In the genomic region with DNA sequence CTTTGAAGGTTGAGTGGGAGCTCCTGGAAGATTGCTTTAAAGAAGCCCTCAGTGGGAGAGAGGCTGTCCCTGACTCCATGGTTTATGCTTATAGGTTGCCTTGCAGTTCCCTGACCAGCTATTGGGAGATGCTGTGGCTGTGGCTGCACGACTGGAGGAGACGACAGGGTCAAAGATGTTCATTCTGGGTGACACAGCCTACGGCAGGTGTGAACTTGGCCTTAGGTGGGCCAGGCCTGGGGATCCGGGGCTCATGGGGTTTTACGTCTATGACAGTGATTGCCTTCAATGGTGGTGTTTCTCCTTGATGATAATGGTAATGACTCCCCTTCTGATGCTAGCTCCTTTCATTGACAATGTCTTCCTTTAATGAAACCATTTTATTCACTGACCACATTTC, we compare ENCODE assay signal across 8 cellular contexts. TPM values are rescaled to one million over a fixed set of nuclear protein-coding genes. Genes with fewer than 3 reads are reported as not detected.
DNase-seq lines count a peak whose midpoint lies in the region; ATAC-seq, FAIRE-seq and TF ChIP-seq lines count a peak whose summit lies in the region.

No MANE protein-coding gene starts in this region.

- BruUV-seq in Calu3 (replicated peaks; lab: Mats Ljungman, UMichigan) (no TSS peak), endothelial cell of umbilical vein (replicated peaks; lab: Mats Ljungman, UMichigan) (no TSS peak)

- H3K27me3 Mint-ChIP-seq in Calu3 (ENCODE audit: unreplicated experiment): no peaks in the 10 kb centered on the region

- peaks cover 23% of the 10 kb centered on the region for H3K4me1 Mint-ChIP-seq in Calu3 (ENCODE audit: low read depth, unreplicated experiment)

- H4K20me1 ChIP-seq in OCI-LY3 (ENCODE audit: insufficient read depth, low read length): no peaks in the 10 kb centered on the region
- no peaks in the 10 kb centered on the region for H4K20me1 ChIP-seq in endothelial cell of umbilical vein (replicated peaks; ENCODE audit: control insufficient read depth, extremely low read depth, insufficient read depth, low read length)

- peak overlapping the region; percentile 97 for H3K4me3 ChIP-seq in OCI-LY3 (ENCODE audit: low read length)
- peak overlapping the region; percentile 49 to 87 (median 60) for H3K4me3 ChIP-seq in endothelial cell of umbilical vein (replicated peaks in 1 of 3; ENCODE audit: insufficient read depth in 1 of 3, low read depth in 1 of 3, low read length in 3 of 3)
- peak overlapping the region; percentile 74 for H3K4me3 ChIP-seq in ovary

- H3K36me3 ChIP-seq in OCI-LY3 (replicated peaks; ENCODE audit: low read depth, low read length): no peaks in the 10 kb centered on the region
- peaks cover 0 to 14% of the 10 kb centered on the region in 2 experiments for H3K36me3 ChIP-seq in endothelial cell of umbilical vein (ENCODE audit: control insufficient read depth in 2 of 2, extremely low read depth in 1 of 2, insufficient read depth in 2 of 2, low read length in 2 of 2)
- no peaks in the 10 kb centered on the region for H3K36me3 ChIP-seq in ovary

- H3K4me1 ChIP-seq in OCI-LY3 (ENCODE audit: low read length): peaks cover 15% of the 10 kb centered on the region
- H3K4me1 ChIP-seq in endothelial cell of umbilical vein (ENCODE audit: control insufficient read depth, extremely low read depth, insufficient read depth, low read length): peaks cover 12% of the 10 kb centered on the region
- H3K4me1 ChIP-seq in ovary (ENCODE audit: insufficient read depth): peaks cover 10% of the 10 kb centered on the region

- 40 to 49% (median 42%) methylated on average over 5 of the region's 5 CpGs for WGBS in ovary, 3 donors

- H3K79me2 ChIP-seq in OCI-LY3 (ENCODE audit: low read length) (peaks cover 25% of the 10 kb centered on the region), endothelial cell of umbilical vein (ENCODE audit: control insufficient read depth, insufficient read depth, low read length) (peaks cover 11% of the 10 kb centered on the region)

- H3K9ac ChIP-seq in OCI-LY3 (ENCODE audit: low read length): peak overlapping the region; percentile 77
- H3K9ac ChIP-seq in endothelial cell of umbilical vein (replicated peaks; ENCODE audit: extremely low read depth, insufficient read depth, low read length): peak overlapping the region; percentile 26

- no peaks in the 10 kb centered on the region for H3K9me3 Mint-ChIP-seq in Calu3 (ENCODE audit: low read depth, unreplicated experiment)

- POLR2A ChIA-PET in endothelial cell of umbilical vein (lab: Charles Lee) (interaction anchor here (1.4 kb wide), 1 partner anchor 321 kb away, joined by 3 read pairs; a partner anchor contains a TSS), GM10248 (lab: Yijun Ruan, JAX) (interaction anchor here (0.8 kb wide), 1 partner anchor 320 kb away, joined by 3 read pairs; a partner anchor contains a TSS)

- H3K36me3 Mint-ChIP-seq in Calu3 (ENCODE audit: insufficient read depth, unreplicated experiment): peaks cover 45% of the 10 kb centered on the region

- no peak overlapping the region for H2AFZ ChIP-seq in OCI-LY3 (ENCODE audit: low read depth, low read length)
- no peak overlapping the region for H2AFZ ChIP-seq in endothelial cell of umbilical vein (ENCODE audit: low read depth, low read length)

- no peak for ATAC-seq in HG02885 (IDR thresholded peaks at IDR 0.05; ENCODE audit: poor library complexity, unreplicated experiment)

- H3K27me3 ChIP-seq in OCI-LY3 (ENCODE audit: low read depth, low read length) (no peaks in the 10 kb centered on the region), endothelial cell of umbilical vein (ENCODE audit: control insufficient read depth in 2 of 2, insufficient read depth in 2 of 2, low read length in 2 of 2) (no peaks in the 10 kb centered on the region), ovary (no peaks in the 10 kb centered on the region)

- TF ChIP-seq CTCF in Calu3 (IDR thresholded peaks at IDR 0.05; ENCODE audit: unreplicated experiment) (no peak), OCI-LY3 (IDR thresholded peaks at IDR 0.05; ENCODE audit: low read depth, low read length) (no peak), endothelial cell of umbilical vein (IDR thresholded peaks at IDR 0.05; ENCODE audit: extremely low read depth in 1 of 2, insufficient read depth in 1 of 2, low read depth in 1 of 2, low read length in 2 of 2) (no peak), ovary (IDR thresholded peaks at IDR 0.05) (no peak), GM10248 (IDR thresholded peaks at IDR 0.05; ENCODE audit: control extremely low read depth, extremely low read depth, low read depth, missing control alignments) (no peak)

- H3K9me3 ChIP-seq in OCI-LY3 (ENCODE audit: insufficient read depth, low read length): no peaks in the 10 kb centered on the region
- H3K9me3 ChIP-seq in endothelial cell of umbilical vein (replicated peaks; ENCODE audit: control insufficient read depth, insufficient read depth, low read length): no peaks in the 10 kb centered on the region
- no peaks in the 10 kb centered on the region for H3K9me3 ChIP-seq in ovary

- dilution Hi-C loops in endothelial cell of umbilical vein (cut with MboI; ENCODE audit: extremely low pct_ligation_motif_present, low sequenced_read_pairs): no loop called here

- CTCF ChIA-PET in Calu3 (lab: Charles Lee) (interaction anchor here (0.7 to 1.0 kb wide), 3 partner anchors 21 to 1628 kb away, joined by 3 read pairs; no protein-coding TSS in a partner anchor), endothelial cell of umbilical vein (lab: Charles Lee) (interaction anchor here (0.9 to 1.5 kb wide), 2 partner anchors 77 to 207 kb away, joined by 4 to 5 read pairs; no protein-coding TSS in a partner anchor), GM10248 (lab: Yijun Ruan, JAX) (interaction anchor here (0.7 to 4.9 kb wide), 4 partner anchors 20 to 207 kb away, joined by 3 to 21 read pairs (median 6); a partner anchor contains a TSS)

- peak overlapping the region; percentile 98 for H3K4me3 Mint-ChIP-seq in Calu3 (ENCODE audit: low read depth, unreplicated experiment)

- no peaks in the 10 kb centered on the region for H3K9me1 ChIP-seq in endothelial cell of umbilical vein (replicated peaks; ENCODE audit: control insufficient read depth, extremely low read depth, insufficient read depth, low read length)

- peak overlapping the region; percentile 74 for H3K27ac Mint-ChIP-seq in Calu3 (ENCODE audit: unreplicated experiment)

- intact Hi-C loops in Calu3 (cut with micrococcal nuclease; ENCODE audit: unreplicated experiment): no loop called here
- intact Hi-C loops in endothelial cell of umbilical vein (cut with micrococcal nuclease): no loop called here
- intact Hi-C loops in ovary (cut with DNase I): no loop called here

- TF ChIP-seq POLR2A in endothelial cell of umbilical vein (IDR thresholded peaks at IDR 0.05; ENCODE audit: low read depth, low read length) (no peak), ovary (IDR thresholded peaks at IDR 0.05) (no peak)

- no peak for TF ChIP-seq EP300 in ovary (IDR thresholded peaks at IDR 0.05)

- H3K4me2 ChIP-seq in OCI-LY3 (ENCODE audit: low read length) (peak overlapping the region; percentile 93), endothelial cell of umbilical vein (ENCODE audit: insufficient read depth, low read length) (peak overlapping the region; percentile 70)

- FAIRE-seq in endothelial cell of umbilical vein (lab: Jason Lieb, UNC): no peak

- no peak for DNase-seq in Calu3
- DNase-seq in endothelial cell of umbilical vein (ENCODE audit: low read depth, low spot score): no peak
- no peak for DNase-seq in ovary
- DNase-seq in GM10248 (ENCODE audit: extremely low spot score): no peak
- no peak for DNase-seq in ureter (ENCODE audit: low spot score)
- no peak for DNase-seq in HUDEP-2 (lab: John Stamatoyannopoulos, UW; ENCODE audit: unreplicated experiment in 76 of 76)

- H3K27ac ChIP-seq in OCI-LY3 (ENCODE audit: low read length) (no peak overlapping the region), endothelial cell of umbilical vein (ENCODE audit: insufficient read depth, low read depth, low read length) (no peak overlapping the region), ovary (no peak overlapping the region)

RNA-seq across cellular contexts. Expression of a gene that starts 0.7 kb away (rescaled TPM):
- total RNA-seq in Calu3 (2022): 41.2 and 43.3 TPM in 2 replicates
- total RNA-seq in endothelial cell of umbilical vein: 26.6 and 28.1 TPM in 2 replicates
- 59.1 and 59.6 TPM in 2 replicates for polyA plus RNA-seq in endothelial cell of umbilical vein
- polyA plus RNA-seq in endothelial cell of umbilical vein (2011; cell fraction: cytosol; rRNA removed): 34.0 and 36.6 TPM in 2 replicates
- polyA plus RNA-seq in endothelial cell of umbilical vein (2011; cell fraction: nucleus; rRNA removed): 110 and 115 TPM in 2 replicates
- polyA plus RNA-seq in endothelial cell of umbilical vein (2012): 19.2 and 24.4 TPM in 2 replicates
- 36.3 and 47.4 TPM in 2 replicates for polyA minus RNA-seq in endothelial cell of umbilical vein
- polyA minus RNA-seq in endothelial cell of umbilical vein (2011; cell fraction: cytosol; rRNA and poly(A)+ RNA removed): 31.5 TPM
- 28.1 and 35.4 TPM in 2 replicates for polyA minus RNA-seq in endothelial cell of umbilical vein (2011; cell fraction: nucleus; rRNA and poly(A)+ RNA removed)
- 10 to 100 TPM in 6 of 7 donors, 1 to 10 TPM in 1; 7.2 to 27.0 (median 16.2) TPM for total RNA-seq in ovary
- 10 to 100 TPM in 1 of 2 donors, 1 to 10 TPM in 1; 8.5 to 12.7 TPM for polyA plus RNA-seq in ovary
- 32.2 TPM for total RNA-seq in ureter

RNA-seq across cellular contexts. Expression of a gene that starts 4.3 kb away (rescaled TPM):
- 141 and 155 TPM in 2 replicates for total RNA-seq in Calu3 (2022)
- 105 and 110 TPM in 2 replicates for total RNA-seq in endothelial cell of umbilical vein
- 325 and 372 TPM in 2 replicates for polyA plus RNA-seq in endothelial cell of umbilical vein
- 176 and 182 TPM in 2 replicates for polyA plus RNA-seq in endothelial cell of umbilical vein (2011; cell fraction: cytosol; rRNA removed)
- 135 and 137 TPM in 2 replicates for polyA plus RNA-seq in endothelial cell of umbilical vein (2011; cell fraction: nucleus; rRNA removed)
- 71.5 and 78.9 TPM in 2 replicates for polyA plus RNA-seq in endothelial cell of umbilical vein (2012)
- polyA minus RNA-seq in endothelial cell of umbilical vein: 110 and 148 TPM in 2 replicates
- polyA minus RNA-seq in endothelial cell of umbilical vein (2011; cell fraction: cytosol; rRNA and poly(A)+ RNA removed): 104 TPM
- polyA minus RNA-seq in endothelial cell of umbilical vein (2011; cell fraction: nucleus; rRNA and poly(A)+ RNA removed): 28.4 and 32.8 TPM in 2 replicates
- 100 to 1,000 TPM in 1 of 7 donors, 10 to 100 TPM in 6; 46.1 to 108 (median 66.9) TPM for total RNA-seq in ovary
- polyA plus RNA-seq in ovary: 10 to 100 TPM; 74.4 to 76.1 TPM
- total RNA-seq in ureter: 98.3 TPM

RNA-seq across cellular contexts. Expression of a gene that starts 8.5 kb away (rescaled TPM):
- total RNA-seq in Calu3 (2022): 47.1 and 50.9 TPM in 2 replicates
- 77.7 and 80.0 TPM in 2 replicates for total RNA-seq in endothelial cell of umbilical vein
- 103 and 145 TPM in 2 replicates for polyA plus RNA-seq in endothelial cell of umbilical vein
- polyA plus RNA-seq in endothelial cell of umbilical vein (2011; cell fraction: cytosol; rRNA removed): 50.3 and 64.8 TPM in 2 replicates
- 26.6 and 28.8 TPM in 2 replicates for polyA plus RNA-seq in endothelial cell of umbilical vein (2011; cell fraction: nucleus; rRNA removed)
- polyA plus RNA-seq in endothelial cell of umbilical vein (2012): 56.9 and 64.4 TPM in 2 replicates
- 55.0 and 72.4 TPM in 2 replicates for polyA minus RNA-seq in endothelial cell of umbilical vein
- 29.3 TPM for polyA minus RNA-seq in endothelial cell of umbilical vein (2011; cell fraction: cytosol; rRNA and poly(A)+ RNA removed)
- polyA minus RNA-seq in endothelial cell of umbilical vein (2011; cell fraction: nucleus; rRNA and poly(A)+ RNA removed): 14.2 and 20.9 TPM in 2 replicates
- total RNA-seq in ovary: 10 to 100 TPM; 11.9 to 51.3 (median 33.9) TPM
- polyA plus RNA-seq in ovary: 10 to 100 TPM; 14.4 to 22.1 TPM
- 39.7 TPM for total RNA-seq in ureter

RNA-seq across cellular contexts. Expression of a gene that starts 20.9 kb away (rescaled TPM):
- total RNA-seq in Calu3 (2022) (19.7 and 20.2 TPM in 2 replicates), endothelial cell of umbilical vein (2.2 and 2.8 TPM in 2 replicates), ovary (10 to 100 TPM in 1 of 7 donors, 1 to 10 TPM in 6; 2.1 to 23.3 (median 7.3) TPM), ureter (22.6 TPM)
- polyA plus RNA-seq in endothelial cell of umbilical vein (3.1 and 3.4 TPM in 2 replicates), ovary (1 to 10 TPM; 1.1 to 6.2 TPM)
- polyA plus RNA-seq in endothelial cell of umbilical vein (2011; cell fraction: cytosol; rRNA removed): 1.3 and 2.4 TPM in 2 replicates
- polyA plus RNA-seq in endothelial cell of umbilical vein (2011; cell fraction: nucleus; rRNA removed): 4.5 and 6.8 TPM in 2 replicates
- polyA plus RNA-seq in endothelial cell of umbilical vein (2012): 2.6 and 2.8 TPM in 2 replicates
- 0.45 and 0.46 TPM in 2 replicates for polyA minus RNA-seq in endothelial cell of umbilical vein
- polyA minus RNA-seq in endothelial cell of umbilical vein (2011; cell fraction: cytosol; rRNA and poly(A)+ RNA removed): not detected
- 0.63 and 1.7 TPM in 2 replicates for polyA minus RNA-seq in endothelial cell of umbilical vein (2011; cell fraction: nucleus; rRNA and poly(A)+ RNA removed)

RNA-seq across cellular contexts. Expression of a gene that starts 23.8 kb away (rescaled TPM):
- 24.2 and 28.5 TPM in 2 replicates for total RNA-seq in Calu3 (2022)
- 25.8 and 29.3 TPM in 2 replicates for total RNA-seq in endothelial cell of umbilical vein
- polyA plus RNA-seq in endothelial cell of umbilical vein: 28.9 and 32.3 TPM in 2 replicates
- polyA plus RNA-seq in endothelial cell of umbilical vein (2011; cell fraction: cytosol; rRNA removed): 17.2 and 17.7 TPM in 2 replicates
- 46.6 and 56.9 TPM in 2 replicates for polyA plus RNA-seq in endothelial cell of umbilical vein (2011; cell fraction: nucleus; rRNA removed)
- 20.9 and 23.8 TPM in 2 replicates for polyA plus RNA-seq in endothelial cell of umbilical vein (2012)
- polyA minus RNA-seq in endothelial cell of umbilical vein: 36.1 and 41.8 TPM in 2 replicates
- 9.4 TPM for polyA minus RNA-seq in endothelial cell of umbilical vein (2011; cell fraction: cytosol; rRNA and poly(A)+ RNA removed)
- 12.2 and 18.2 TPM in 2 replicates for polyA minus RNA-seq in endothelial cell of umbilical vein (2011; cell fraction: nucleus; rRNA and poly(A)+ RNA removed)
- 10 to 100 TPM in 6 of 7 donors, 1 to 10 TPM in 1; 8.6 to 30.3 (median 20.9) TPM for total RNA-seq in ovary
- 10 to 100 TPM in 1 of 2 donors, 1 to 10 TPM in 1; 10.0 to 15.3 TPM for polyA plus RNA-seq in ovary
- 22.1 TPM for total RNA-seq in ureter
